1 cellular context compared by ENCODE assay signal in genomic region chr1:207298666-207299065, GRCh38.
TF ChIP-seq lines count a peak whose summit lies in the region.

No MANE protein-coding gene starts in this region.

TF ChIP-seq in GM12878, 131 proteins besides CTCF, POLR2A, EP300 and RAD21 (continued from another document):
- TF ChIP-seq ZBTB11 (CRISPR knock-in tag; IDR thresholded peaks at IDR 0.05), result no peak
- no peak for TF ChIP-seq ZNF274 (IDR thresholded peaks at IDR 0.05; ENCODE audit: insufficient read depth, insufficient read length)
- no peak for TF ChIP-seq ATF3 (IDR thresholded peaks at IDR 0.05; ENCODE audit: borderline replicate concordance, extremely low read depth, low read depth, low read length)
- no peak for TF ChIP-seq ELK1 (IDR thresholded peaks at IDR 0.05; ENCODE audit: low read depth, low read length)
- no peak for TF ChIP-seq EGR1 (IDR thresholded peaks at IDR 0.05; ENCODE audit: borderline replicate concordance in 1 of 2, low read depth in 2 of 2, low read length in 2 of 2)
- no peak for TF ChIP-seq HCFC1 (IDR thresholded peaks at IDR 0.05; ENCODE audit: low read length)
- TF ChIP-seq MEF2A (IDR thresholded peaks at IDR 0.05; ENCODE audit: insufficient read depth, low read depth, low read length), result no peak
TF ChIP-seq in GM12878: peak in this region for 0.
